1 cellular context compared by ENCODE assay signal in genomic region chr3:79167651-79168416, GRCh38.
TF ChIP-seq lines count a peak whose summit lies in the region.

No MANE protein-coding gene starts in this region.

TF ChIP-seq in IMR-90, 13 proteins besides CTCF, POLR2A, EP300 and RAD21 (continued from another document):
- TF ChIP-seq SMC3 (IDR thresholded peaks at IDR 0.05; ENCODE audit: low read depth, low read length) = no peak
- TF ChIP-seq ELK1 (IDR thresholded peaks at IDR 0.05; ENCODE audit: borderline replicate concordance, low read depth, low read length) = no peak
- TF ChIP-seq RFX5 (IDR thresholded peaks at IDR 0.05; ENCODE audit: low read depth, low read length) = no peak
- TF ChIP-seq RCOR1 (IDR thresholded peaks at IDR 0.05; ENCODE audit: insufficient replicate concordance, low read length) = no peak
- no peak for TF ChIP-seq USF2 (IDR thresholded peaks at IDR 0.05; ENCODE audit: low read depth, low read length)
- peak; percentile 76 for TF ChIP-seq CEBPB (IDR thresholded peaks at IDR 0.05; ENCODE audit: low read depth, low read length)
- no peak for TF ChIP-seq MXI1 (IDR thresholded peaks at IDR 0.05; ENCODE audit: borderline replicate concordance, low read depth, low read length)
- TF ChIP-seq BHLHE40 (IDR thresholded peaks at IDR 0.05; ENCODE audit: low read depth, low read length) = no peak
TF ChIP-seq in IMR-90: peak in this region for 3.
